ENCODE assay signal across 1 cellular context in the genomic region with DNA sequence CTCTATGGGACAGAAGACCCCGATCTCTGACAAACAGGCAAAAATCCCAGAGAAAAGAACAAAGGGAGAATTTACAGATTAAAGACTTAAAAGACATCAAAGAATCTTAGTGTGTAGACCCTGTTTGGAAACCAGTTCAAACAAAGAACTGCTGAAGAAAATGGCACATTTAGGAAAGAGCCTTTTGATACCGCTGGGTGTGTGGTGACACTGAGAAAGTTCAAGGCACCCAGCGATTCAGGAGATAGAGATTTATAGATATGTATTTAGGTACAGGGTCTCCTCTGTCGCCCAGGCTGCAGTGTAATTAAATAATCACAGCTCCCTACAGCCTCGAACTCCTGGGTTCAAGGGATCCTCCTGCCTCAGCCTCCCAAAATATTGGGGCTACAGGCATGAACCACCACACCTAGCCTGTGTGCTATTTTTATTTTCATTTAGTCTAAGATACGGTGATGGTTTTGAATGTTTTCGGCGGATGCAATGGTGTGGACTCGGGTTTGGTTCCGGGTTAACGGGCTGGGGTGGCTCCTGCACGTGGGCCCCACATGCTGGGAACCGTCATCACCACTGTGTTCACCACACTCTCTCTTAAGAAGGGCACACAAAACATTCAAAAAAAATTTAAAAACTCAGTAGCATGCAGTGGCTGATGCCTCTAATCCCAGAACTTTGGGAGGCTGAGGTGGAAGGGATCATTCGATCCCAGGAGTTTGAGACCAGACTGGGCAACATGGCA.
TF ChIP-seq lines count a peak whose summit lies in the region.

No MANE protein-coding gene starts in this region.

TF ChIP-seq in HepG2, 621 proteins besides CTCF, POLR2A, EP300 and RAD21:
- TF ChIP-seq MED8 (CRISPR knock-in tag; IDR thresholded peaks at IDR 0.05; ENCODE audit: insufficient replicate concordance) (no peak), RBM22 (optimal IDR thresholded peaks at IDR 0.05; ENCODE audit: low read length) (peak; percentile 49)
- TF ChIP-seq, protein P1, sequence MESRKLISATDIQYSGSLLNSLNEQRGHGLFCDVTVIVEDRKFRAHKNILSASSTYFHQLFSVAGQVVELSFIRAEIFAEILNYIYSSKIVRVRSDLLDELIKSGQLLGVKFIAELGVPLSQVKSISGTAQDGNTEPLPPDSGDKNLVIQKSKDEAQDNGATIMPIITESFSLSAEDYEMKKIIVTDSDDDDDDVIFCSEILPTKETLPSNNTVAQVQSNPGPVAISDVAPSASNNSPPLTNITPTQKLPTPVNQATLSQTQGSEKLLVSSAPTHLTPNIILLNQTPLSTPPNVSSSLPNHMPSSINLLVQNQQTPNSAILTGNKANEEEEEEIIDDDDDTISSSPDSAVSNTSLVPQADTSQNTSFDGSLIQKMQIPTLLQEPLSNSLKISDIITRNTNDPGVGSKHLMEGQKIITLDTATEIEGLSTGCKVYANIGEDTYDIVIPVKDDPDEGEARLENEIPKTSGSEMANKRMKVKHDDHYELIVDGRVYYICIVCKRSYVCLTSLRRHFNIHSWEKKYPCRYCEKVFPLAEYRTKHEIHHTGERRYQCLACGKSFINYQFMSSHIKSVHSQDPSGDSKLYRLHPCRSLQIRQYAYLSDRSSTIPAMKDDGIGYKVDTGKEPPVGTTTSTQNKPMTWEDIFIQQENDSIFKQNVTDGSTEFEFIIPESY (CRISPR knock-in tag; IDR thresholded peaks at IDR 0.05): peak; percentile 94
- TF ChIP-seq, protein P2, sequence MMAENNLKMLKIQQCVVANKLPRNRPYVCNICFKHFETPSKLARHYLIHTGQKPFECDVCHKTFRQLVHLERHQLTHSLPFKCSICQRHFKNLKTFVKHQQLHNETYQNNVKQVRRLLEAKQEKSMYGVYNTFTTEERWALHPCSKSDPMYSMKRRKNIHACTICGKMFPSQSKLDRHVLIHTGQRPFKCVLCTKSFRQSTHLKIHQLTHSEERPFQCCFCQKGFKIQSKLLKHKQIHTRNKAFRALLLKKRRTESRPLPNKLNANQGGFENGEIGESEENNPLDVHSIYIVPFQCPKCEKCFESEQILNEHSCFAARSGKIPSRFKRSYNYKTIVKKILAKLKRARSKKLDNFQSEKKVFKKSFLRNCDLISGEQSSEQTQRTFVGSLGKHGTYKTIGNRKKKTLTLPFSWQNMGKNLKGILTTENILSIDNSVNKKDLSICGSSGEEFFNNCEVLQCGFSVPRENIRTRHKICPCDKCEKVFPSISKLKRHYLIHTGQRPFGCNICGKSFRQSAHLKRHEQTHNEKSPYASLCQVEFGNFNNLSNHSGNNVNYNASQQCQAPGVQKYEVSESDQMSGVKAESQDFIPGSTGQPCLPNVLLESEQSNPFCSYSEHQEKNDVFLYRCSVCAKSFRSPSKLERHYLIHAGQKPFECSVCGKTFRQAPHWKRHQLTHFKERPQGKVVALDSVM (CRISPR knock-in tag; IDR thresholded peaks at IDR 0.05): peak; percentile 28; the same call in 1 of the 2 replicates
